Comparison of ENCODE assay signal across 9 cellular contexts in genomic region chr20:32743237-32744112, GRCh38. TPM values are rescaled to one million over a fixed set of nuclear protein-coding genes. Genes with fewer than 3 reads are reported as not detected.
DNase-seq lines count a peak whose midpoint lies in the region; ATAC-seq, FAIRE-seq and TF ChIP-seq lines count a peak whose summit lies in the region.
"Had no signal": no experiment of that assay in that cellular context is flagged by ENCODE, and none has a peak within 500 bp of the region (broad histone marks: within the 10 kb centered on the region; RNA-seq: fewer than 3 reads in every experiment).

TSS of gene COMMD7 (minus strand) at chr20:32743467. CDS start at chr20:32743391, 76 bp downstream.

- TF ChIP-seq CTCF in fibroblast of the aortic adventitia (IDR thresholded peaks at IDR 0.05; ENCODE audit: insufficient read depth, low read length) (no peak), neural crest cell (conservative IDR thresholded peaks at IDR 0.05) (no peak)

- H3K36me3 Mint-ChIP-seq in neural crest cell (ENCODE audit: low read depth) = no peaks in the 10 kb centered on the region

- DNase-seq in NCI-H2081 (lab: John Stamatoyannopoulos, UW) (peak; percentile 50 to 59), NCI-H2081 treated with DMSO at 0.1 percent for 48 hours (lab: John Stamatoyannopoulos, UW) (no peak), RCC 7860 (ENCODE audit: low spot score) (peak; percentile 43), fibroblast of the aortic adventitia (ENCODE audit: low read depth) (peak; percentile 50), neural crest cell (ENCODE audit: low read depth, low spot score) (peak; percentile 65), substantia nigra (lab: John Stamatoyannopoulos, UW) (peak in 31 of 49 donors; percentile 2 to 64 (median 26))
- DNase-seq in activated T-helper 9 cell treated with anti-CD3 and anti-CD28 coated beads, Interleukin-2, amount 50 U/mL, for 16 hours (ENCODE audit: low read depth) = peak; percentile 58

- H3K27me3 Mint-ChIP-seq in neural crest cell (ENCODE audit: low read depth) = no peaks in the 10 kb centered on the region

- H3K4me3 Mint-ChIP-seq in neural crest cell = peak within 1 kb of the TSS; percentile 99

- no peak for FAIRE-seq in RCC 7860 (lab: Jason Lieb, UNC)
- FAIRE-seq: G401.6 had no signal

- H3K27ac Mint-ChIP-seq in neural crest cell (ENCODE audit: unreplicated experiment) = peak within 1 kb of the TSS; percentile 91

- peak within 1 kb of the TSS; percentile 80 for H3K4me3 ChIP-seq in fibroblast of the aortic adventitia (ENCODE audit: low read depth, low read length)

- no peaks in the 10 kb centered on the region for H3K9me3 Mint-ChIP-seq in neural crest cell

- peak within 1 kb of the TSS; percentile 79 for H3K27ac ChIP-seq in substantia nigra (ENCODE audit: low read depth, low read length, poor library complexity, severe bottlenecking)

- H3K4me1 Mint-ChIP-seq in neural crest cell = peaks cover 33% of the 10 kb centered on the region

- peak; percentile 68 for ATAC-seq in HG03439 (IDR thresholded peaks at IDR 0.05; ENCODE audit: unreplicated experiment)

RNA-seq across cellular contexts. Expression of gene COMMD7, which starts in this region (rescaled TPM):
- 31.5 and 49.3 TPM in 2 replicates for total RNA-seq in fibroblast of the aortic adventitia (ENCODE audit: low replicate concordance)
- 60.4 and 65.3 TPM in 2 replicates for total RNA-seq in neural crest cell
